ENCODE assay signal across 9 cellular contexts in genomic region chr16:89167425-89167941, GRCh38. TPM values are rescaled to one million over a fixed set of nuclear protein-coding genes. Genes with fewer than 3 reads are reported as not detected.
DNase-seq lines count a peak whose midpoint lies in the region; ATAC-seq and TF ChIP-seq lines count a peak whose summit lies in the region.
"Had no signal": no experiment of that assay in that cellular context is flagged by ENCODE, and none has a peak within 500 bp of the region (broad histone marks: within the 10 kb centered on the region; RNA-seq: fewer than 3 reads in every experiment).

No MANE protein-coding gene starts in this region.

- no peaks in the 10 kb centered on the region for H3K36me3 ChIP-seq in CD8-positive, alpha-beta memory T cell (ENCODE audit: insufficient read depth, low read length)
- no peaks in the 10 kb centered on the region for H3K36me3 ChIP-seq in PC-3 (ENCODE audit: low read depth, low read length)

- no peaks in the 10 kb centered on the region for H4K20me1 ChIP-seq in PC-3 (ENCODE audit: low read length)

- H3F3A ChIP-seq in PC-3 (ENCODE audit: low read length, unreplicated experiment): no peaks in the 10 kb centered on the region

- no peak overlapping the region for H3K9ac ChIP-seq in PC-3 (ENCODE audit: low read length)

- H3K9me2 ChIP-seq in PC-3 (replicated peaks; ENCODE audit: low read length): no peaks in the 10 kb centered on the region

- BruUV-seq in PC-3 (replicated peaks; lab: Mats Ljungman, UMichigan): no TSS peak

- peak; percentile 73 for TF ChIP-seq CTCF in PC-3 (conservative IDR thresholded peaks at IDR 0.05; ENCODE audit: low read depth, low read length)

- H3K27me3 ChIP-seq in CD8-positive, alpha-beta memory T cell (ENCODE audit: insufficient read depth, low read length, poor library complexity, severe bottlenecking): no peaks in the 10 kb centered on the region
- H3K27me3 ChIP-seq in PC-3 (ENCODE audit: low read length): no peaks in the 10 kb centered on the region

- H3K27me3 Mint-ChIP-seq in CD8-positive, alpha-beta memory T cell: peaks cover 0 to 4% of the 10 kb centered on the region in 2 donors
- H3K27me3 Mint-ChIP-seq in natural killer cell treated with Interleukin-12 subunit alpha and Interleukin-12 subunit beta and Interleukin-15 and Interleukin-18, amount 100 ng/mL, for 72 hours: peaks cover 0 to 5% of the 10 kb centered on the region in 2 donors
- H3K27me3 Mint-ChIP-seq in stimulated activated naive B cell treated with anti-CD40 and anti-IgM and Interleukin-4, amounts not matched to agents 10 μg/mL and 1 μg/mL and 100 μg/mL, for 72 hours: peaks cover 18 to 32% of the 10 kb centered on the region in 2 donors

- no peak overlapping the region for H3K4me3 Mint-ChIP-seq in CD8-positive, alpha-beta memory T cell
- H3K4me3 Mint-ChIP-seq in natural killer cell treated with Interleukin-12 subunit alpha and Interleukin-12 subunit beta and Interleukin-15 and Interleukin-18, amount 100 ng/mL, for 72 hours: no peak overlapping the region
- no peak overlapping the region for H3K4me3 Mint-ChIP-seq in stimulated activated naive B cell treated with anti-CD40 and anti-IgM and Interleukin-4, amounts not matched to agents 10 μg/mL and 1 μg/mL and 100 μg/mL, for 72 hours

- CTCF ChIA-PET in CD8-positive, alpha-beta memory T cell (lab: Charles Lee): interaction anchor here (1.0 to 2.4 kb wide), 5 partner anchors 11 to 430 kb away, joined by 3 to 10 read pairs (median 4); partner anchors contain the start of gene ACSF3
- CTCF ChIA-PET in PC-3 (lab: Charles Lee): interaction anchor here (1.1 kb wide), 1 partner anchor 430 kb away, joined by 3 read pairs; no protein-coding TSS in a partner anchor

- no peaks in the 10 kb centered on the region for H3K9me3 ChIP-seq in CD8-positive, alpha-beta memory T cell (ENCODE audit: low read length)
- H3K9me3 ChIP-seq in PC-3 (ENCODE audit: low read length): no peaks in the 10 kb centered on the region

- no peaks in the 10 kb centered on the region for H3K9me3 Mint-ChIP-seq in CD8-positive, alpha-beta memory T cell
- no peaks in the 10 kb centered on the region for H3K9me3 Mint-ChIP-seq in natural killer cell treated with Interleukin-12 subunit alpha and Interleukin-12 subunit beta and Interleukin-15 and Interleukin-18, amount 100 ng/mL, for 72 hours
- H3K9me3 Mint-ChIP-seq in stimulated activated naive B cell treated with anti-CD40 and anti-IgM and Interleukin-4, amounts not matched to agents 10 μg/mL and 1 μg/mL and 100 μg/mL, for 72 hours: no peaks in the 10 kb centered on the region

- H3K27ac ChIP-seq in CD8-positive, alpha-beta memory T cell (ENCODE audit: low read depth, low read length): no peak overlapping the region
- H3K27ac ChIP-seq in PC-3 (ENCODE audit: low read length): no peak overlapping the region
- H3K27ac ChIP-seq: SK-N-MC had no signal

- intact Hi-C loops in PC-3 (cut with micrococcal nuclease): loop anchor here (5.0 to 10.0 kb wide), 4 partner anchors 113 to 353 kb away; partner anchors contain the start of gene APRT

- peak overlapping the region; percentile 54 for H3K4me2 ChIP-seq in PC-3 (ENCODE audit: low read length)

- no peak overlapping the region for H2AFZ ChIP-seq in PC-3 (ENCODE audit: low read length)

- H3K36me3 Mint-ChIP-seq in CD8-positive, alpha-beta memory T cell: no peaks in the 10 kb centered on the region
- H3K36me3 Mint-ChIP-seq in natural killer cell treated with Interleukin-12 subunit alpha and Interleukin-12 subunit beta and Interleukin-15 and Interleukin-18, amount 100 ng/mL, for 72 hours: no peaks in the 10 kb centered on the region
- no peaks in the 10 kb centered on the region for H3K36me3 Mint-ChIP-seq in stimulated activated naive B cell treated with anti-CD40 and anti-IgM and Interleukin-4, amounts not matched to agents 10 μg/mL and 1 μg/mL and 100 μg/mL, for 72 hours

- H3K4me1 ChIP-seq in CD8-positive, alpha-beta memory T cell (ENCODE audit: insufficient read depth, low read length): peaks cover 25% of the 10 kb centered on the region
- peaks cover 9% of the 10 kb centered on the region; the same call in 1 of the 2 replicates for H3K4me1 ChIP-seq in PC-3 (ENCODE audit: insufficient read depth, low read length)

- DNase-seq in CD8-positive, alpha-beta memory T cell: peak; percentile 71 to 84 (median 74)
- DNase-seq in HT-29 (ENCODE audit: low spot score): peak; percentile 90
- DNase-seq in PC-3: peak; percentile 78
- peak; percentile 90 for DNase-seq in activated T-cell treated with anti-CD3 and anti-CD28 coated beads for 48 hours (ENCODE audit: low read depth)
- DNase-seq in fibroblast of gingiva (ENCODE audit: low read depth): peak; percentile 63
- peak; percentile 84 for DNase-seq in natural killer cell treated with Interleukin-12 subunit alpha and Interleukin-12 subunit beta and Interleukin-15 and Interleukin-18, amount 100 ng/mL, for 72 hours (ENCODE audit: low spot score)
- peak; percentile 72 for DNase-seq in stimulated activated naive B cell treated with anti-CD40 and anti-IgM and Interleukin-4, amounts not matched to agents 10 μg/mL and 1 μg/mL and 100 μg/mL, for 72 hours

- no peak overlapping the region for H3K27ac Mint-ChIP-seq in CD8-positive, alpha-beta memory T cell
- no peak overlapping the region for H3K27ac Mint-ChIP-seq in natural killer cell treated with Interleukin-12 subunit alpha and Interleukin-12 subunit beta and Interleukin-15 and Interleukin-18, amount 100 ng/mL, for 72 hours
- H3K27ac Mint-ChIP-seq in stimulated activated naive B cell treated with anti-CD40 and anti-IgM and Interleukin-4, amounts not matched to agents 10 μg/mL and 1 μg/mL and 100 μg/mL, for 72 hours: no peak overlapping the region

- no peaks in the 10 kb centered on the region for H3K79me2 ChIP-seq in PC-3 (ENCODE audit: low read length)

- peak; percentile 14 for ATAC-seq in PC-3
- ATAC-seq in natural killer cell treated with Interleukin-12 subunit alpha and Interleukin-12 subunit beta and Interleukin-15 and Interleukin-18, amount 100 ng/mL, for 72 hours: peak; percentile 48 to 58
- ATAC-seq in stimulated activated naive B cell treated with anti-CD40 and anti-IgM and Interleukin-4, amounts not matched to agents 10 μg/mL and 1 μg/mL and 100 μg/mL, for 72 hours (replicated peaks): peak; percentile 65 to 66
- no peak for ATAC-seq in GM21515 (IDR thresholded peaks at IDR 0.05; ENCODE audit: unreplicated experiment)

- no peak overlapping the region for H3K4me3 ChIP-seq in CD8-positive, alpha-beta memory T cell (ENCODE audit: low read length)
- no peak overlapping the region for H3K4me3 ChIP-seq in PC-3 (ENCODE audit: low read length)
- H3K4me3 ChIP-seq: SK-N-MC had no signal

- POLR2A ChIA-PET in CD8-positive, alpha-beta memory T cell (lab: Charles Lee): no interaction called here
- POLR2A ChIA-PET in PC-3 (lab: Charles Lee; ENCODE audit: unreplicated experiment): no interaction called here

- H3K4me1 Mint-ChIP-seq in CD8-positive, alpha-beta memory T cell: peaks cover 6 to 16% (median 8%) of the 10 kb centered on the region in 3 donors
- H3K4me1 Mint-ChIP-seq in natural killer cell treated with Interleukin-12 subunit alpha and Interleukin-12 subunit beta and Interleukin-15 and Interleukin-18, amount 100 ng/mL, for 72 hours (ENCODE audit: low read depth in 2 of 2): peaks cover 6 to 8% of the 10 kb centered on the region in 2 donors
- peaks cover 13 to 34% of the 10 kb centered on the region in 2 donors for H3K4me1 Mint-ChIP-seq in stimulated activated naive B cell treated with anti-CD40 and anti-IgM and Interleukin-4, amounts not matched to agents 10 μg/mL and 1 μg/mL and 100 μg/mL, for 72 hours

RNA-seq across cellular contexts. Expression of gene CDH15, which starts 4.1 kb away (rescaled TPM):
- total RNA-seq in CD8-positive, alpha-beta memory T cell: not detected
- polyA plus RNA-seq in CD8-positive, alpha-beta memory T cell: not detected
- total RNA-seq in HT-29 (2014; rRNA removed; shearing (Covaris generic)): not detected in 2 replicates
- total RNA-seq in PC-3 (2014; rRNA removed): 1.5 and 1.9 TPM in 2 replicates
- total RNA-seq in natural killer cell treated with Interleukin-12 subunit alpha and Interleukin-12 subunit beta and Interleukin-15 and Interleukin-18, amount 100 ng/mL, for 72 hours: not detected

RNA-seq across cellular contexts. Expression of gene SLC22A31, which starts 32.9 kb away (rescaled TPM):
- not detected for total RNA-seq in CD8-positive, alpha-beta memory T cell
- not detected for polyA plus RNA-seq in CD8-positive, alpha-beta memory T cell
- total RNA-seq in HT-29 (2014; rRNA removed; shearing (Covaris generic)): not detected in 2 replicates
- total RNA-seq in PC-3 (2014; rRNA removed): 5.6 and 8.4 TPM in 2 replicates
- 1 to 10 TPM in 1 of 2 donors, under 1 TPM in 1; 0.53 to 1.2 TPM for total RNA-seq in natural killer cell treated with Interleukin-12 subunit alpha and Interleukin-12 subunit beta and Interleukin-15 and Interleukin-18, amount 100 ng/mL, for 72 hours

RNA-seq across cellular contexts. Expression of gene ZNF778, which starts 50.0 kb away (rescaled TPM):
- total RNA-seq in CD8-positive, alpha-beta memory T cell: 10 to 100 TPM; 11.4 to 13.5 TPM
- polyA plus RNA-seq in CD8-positive, alpha-beta memory T cell: 4.1 TPM
- 4.2 and 10.6 TPM in 2 replicates for total RNA-seq in HT-29 (2014; rRNA removed; shearing (Covaris generic))
- total RNA-seq in PC-3 (2014; rRNA removed): 15.3 and 17.3 TPM in 2 replicates
- total RNA-seq in natural killer cell treated with Interleukin-12 subunit alpha and Interleukin-12 subunit beta and Interleukin-15 and Interleukin-18, amount 100 ng/mL, for 72 hours: 10 to 100 TPM in 1 of 2 donors, 1 to 10 TPM in 1; 7.5 to 23.3 TPM
